ENCODE assay signal across 1 cellular context in the genomic region with DNA sequence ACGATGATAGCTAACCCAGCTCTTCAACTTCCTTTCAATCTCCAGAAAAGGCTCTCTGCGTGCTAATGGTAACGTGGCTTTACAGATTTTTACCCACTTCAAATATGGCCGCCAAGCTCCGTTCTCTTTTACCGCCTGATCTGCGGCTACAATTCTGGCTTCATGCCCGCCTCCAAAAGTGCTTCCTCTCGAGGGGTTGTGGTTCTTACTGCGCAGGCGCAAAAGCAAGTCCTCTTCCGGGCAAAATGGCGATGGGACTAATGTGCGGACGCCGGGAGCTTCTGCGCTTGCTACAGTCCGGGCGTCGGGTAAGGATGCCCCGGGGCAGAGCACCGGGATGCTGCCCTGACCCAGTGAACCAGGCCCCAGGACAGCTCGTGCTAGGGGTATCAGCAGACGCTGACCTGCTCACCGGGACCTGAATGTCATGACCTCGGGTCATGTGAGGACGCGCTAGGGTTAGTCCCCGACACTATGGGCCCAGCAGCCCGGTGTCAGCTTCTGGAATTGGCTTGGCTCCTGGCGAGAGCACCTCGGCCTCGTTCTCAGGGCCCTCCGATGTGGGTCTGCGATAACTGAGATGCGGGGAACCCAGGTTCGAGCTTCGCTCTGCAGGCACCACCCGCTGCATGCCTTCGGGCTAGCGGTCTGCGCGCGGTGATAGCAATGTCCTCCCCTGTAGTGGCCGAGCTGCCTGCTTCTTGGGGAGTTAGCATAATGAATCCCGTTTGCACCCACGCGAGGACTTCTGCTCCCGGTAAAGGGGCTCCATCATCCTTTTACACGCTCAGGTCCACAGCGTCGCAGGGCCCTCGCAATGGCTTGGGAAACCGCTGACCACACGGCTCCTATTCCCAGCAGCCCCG.
A peak's percentile ranks its signal among the peaks of the same experiment; 100 is the strongest.
TF ChIP-seq lines count a peak whose summit lies in the region.

A gene (plus strand): TSS at position 232 of the 866 bp plus-strand sequence. CDS start 14 bp downstream, at position 246.

TF ChIP-seq in K562, 482 proteins besides CTCF, POLR2A, EP300 and RAD21 (continued from another document and continues in another):
- TF ChIP-seq, protein P1, sequence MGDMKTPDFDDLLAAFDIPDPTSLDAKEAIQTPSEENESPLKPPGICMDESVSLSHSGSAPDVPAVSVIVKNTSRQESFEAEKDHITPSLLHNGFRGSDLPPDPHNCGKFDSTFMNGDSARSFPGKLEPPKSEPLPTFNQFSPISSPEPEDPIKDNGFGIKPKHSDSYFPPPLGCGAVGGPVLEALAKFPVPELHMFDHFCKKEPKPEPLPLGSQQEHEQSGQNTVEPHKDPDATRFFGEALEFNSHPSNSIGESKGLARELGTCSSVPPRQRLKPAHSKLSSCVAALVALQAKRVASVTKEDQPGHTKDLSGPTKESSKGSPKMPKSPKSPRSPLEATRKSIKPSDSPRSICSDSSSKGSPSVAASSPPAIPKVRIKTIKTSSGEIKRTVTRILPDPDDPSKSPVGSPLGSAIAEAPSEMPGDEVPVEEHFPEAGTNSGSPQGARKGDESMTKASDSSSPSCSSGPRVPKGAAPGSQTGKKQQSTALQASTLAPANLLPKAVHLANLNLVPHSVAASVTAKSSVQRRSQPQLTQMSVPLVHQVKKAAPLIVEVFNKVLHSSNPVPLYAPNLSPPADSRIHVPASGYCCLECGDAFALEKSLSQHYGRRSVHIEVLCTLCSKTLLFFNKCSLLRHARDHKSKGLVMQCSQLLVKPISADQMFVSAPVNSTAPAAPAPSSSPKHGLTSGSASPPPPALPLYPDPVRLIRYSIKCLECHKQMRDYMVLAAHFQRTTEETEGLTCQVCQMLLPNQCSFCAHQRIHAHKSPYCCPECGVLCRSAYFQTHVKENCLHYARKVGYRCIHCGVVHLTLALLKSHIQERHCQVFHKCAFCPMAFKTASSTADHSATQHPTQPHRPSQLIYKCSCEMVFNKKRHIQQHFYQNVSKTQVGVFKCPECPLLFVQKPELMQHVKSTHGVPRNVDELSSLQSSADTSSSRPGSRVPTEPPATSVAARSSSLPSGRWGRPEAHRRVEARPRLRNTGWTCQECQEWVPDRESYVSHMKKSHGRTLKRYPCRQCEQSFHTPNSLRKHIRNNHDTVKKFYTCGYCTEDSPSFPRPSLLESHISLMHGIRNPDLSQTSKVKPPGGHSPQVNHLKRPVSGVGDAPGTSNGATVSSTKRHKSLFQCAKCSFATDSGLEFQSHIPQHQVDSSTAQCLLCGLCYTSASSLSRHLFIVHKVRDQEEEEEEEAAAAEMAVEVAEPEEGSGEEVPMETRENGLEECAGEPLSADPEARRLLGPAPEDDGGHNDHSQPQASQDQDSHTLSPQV (IDR thresholded peaks at IDR 0.05): peak; percentile 48
- TF ChIP-seq CBX2 (IDR thresholded peaks at IDR 0.05; ENCODE audit: insufficient read depth, low read length, poor library complexity, severe bottlenecking) (no peak), ZBTB17 (CRISPR knock-in tag; IDR thresholded peaks at IDR 0.05) (peak; percentile 31; the same call in 1 of the 2 replicates), LCOR (CRISPR knock-in tag; IDR thresholded peaks at IDR 0.05) (peak; percentile 38; the same call in 1 of the 2 replicates), PRMT5 (CRISPR knock-in tag; IDR thresholded peaks at IDR 0.05) (no peak), ILK (tag; IDR thresholded peaks at IDR 0.05; ENCODE audit: borderline replicate concordance, low read depth) (no peak), FOXM1 (IDR thresholded peaks at IDR 0.05; ENCODE audit: low read depth) (0 out of 2 replicates have a peak, but pooled peaks have one; percentile 16), FOXM1 (CRISPR knock-in tag; IDR thresholded peaks at IDR 0.05; ENCODE audit: low read depth) (no peak), NFIC (IDR thresholded peaks at IDR 0.05) (peak; percentile 96), CHCHD3 (CRISPR knock-in tag; IDR thresholded peaks at IDR 0.05) (no peak), TBP (optimal IDR thresholded peaks at IDR 0.05; ENCODE audit: low read depth, low read length) (peak; percentile 91), C11orf30 (IDR thresholded peaks at IDR 0.05; ENCODE audit: low read depth) (peak; percentile 63), BMI1 (IDR thresholded peaks at IDR 0.05; ENCODE audit: low read length) (no peak), ZC3H4 (CRISPR knock-in tag; IDR thresholded peaks at IDR 0.05; ENCODE audit: borderline replicate concordance) (0 out of 2 replicates have a peak, but pooled peaks have one; percentile 53)
- TF ChIP-seq, protein P2, sequence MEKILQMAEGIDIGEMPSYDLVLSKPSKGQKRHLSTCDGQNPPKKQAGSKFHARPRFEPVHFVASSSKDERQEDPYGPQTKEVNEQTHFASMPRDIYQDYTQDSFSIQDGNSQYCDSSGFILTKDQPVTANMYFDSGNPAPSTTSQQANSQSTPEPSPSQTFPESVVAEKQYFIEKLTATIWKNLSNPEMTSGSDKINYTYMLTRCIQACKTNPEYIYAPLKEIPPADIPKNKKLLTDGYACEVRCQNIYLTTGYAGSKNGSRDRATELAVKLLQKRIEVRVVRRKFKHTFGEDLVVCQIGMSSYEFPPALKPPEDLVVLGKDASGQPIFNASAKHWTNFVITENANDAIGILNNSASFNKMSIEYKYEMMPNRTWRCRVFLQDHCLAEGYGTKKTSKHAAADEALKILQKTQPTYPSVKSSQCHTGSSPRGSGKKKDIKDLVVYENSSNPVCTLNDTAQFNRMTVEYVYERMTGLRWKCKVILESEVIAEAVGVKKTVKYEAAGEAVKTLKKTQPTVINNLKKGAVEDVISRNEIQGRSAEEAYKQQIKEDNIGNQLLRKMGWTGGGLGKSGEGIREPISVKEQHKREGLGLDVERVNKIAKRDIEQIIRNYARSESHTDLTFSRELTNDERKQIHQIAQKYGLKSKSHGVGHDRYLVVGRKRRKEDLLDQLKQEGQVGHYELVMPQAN (IDR thresholded peaks at IDR 0.05; ENCODE audit: borderline replicate concordance): peak; percentile 87
- TF ChIP-seq, protein P3, sequence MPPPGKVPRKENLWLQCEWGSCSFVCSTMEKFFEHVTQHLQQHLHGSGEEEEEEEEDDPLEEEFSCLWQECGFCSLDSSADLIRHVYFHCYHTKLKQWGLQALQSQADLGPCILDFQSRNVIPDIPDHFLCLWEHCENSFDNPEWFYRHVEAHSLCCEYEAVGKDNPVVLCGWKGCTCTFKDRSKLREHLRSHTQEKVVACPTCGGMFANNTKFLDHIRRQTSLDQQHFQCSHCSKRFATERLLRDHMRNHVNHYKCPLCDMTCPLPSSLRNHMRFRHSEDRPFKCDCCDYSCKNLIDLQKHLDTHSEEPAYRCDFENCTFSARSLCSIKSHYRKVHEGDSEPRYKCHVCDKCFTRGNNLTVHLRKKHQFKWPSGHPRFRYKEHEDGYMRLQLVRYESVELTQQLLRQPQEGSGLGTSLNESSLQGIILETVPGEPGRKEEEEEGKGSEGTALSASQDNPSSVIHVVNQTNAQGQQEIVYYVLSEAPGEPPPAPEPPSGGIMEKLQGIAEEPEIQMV (tag; conservative IDR thresholded peaks at IDR 0.05; ENCODE audit: low read depth): 0 out of 2 replicates have a peak, but pooled peaks have one; percentile 14
- TF ChIP-seq, protein P4, sequence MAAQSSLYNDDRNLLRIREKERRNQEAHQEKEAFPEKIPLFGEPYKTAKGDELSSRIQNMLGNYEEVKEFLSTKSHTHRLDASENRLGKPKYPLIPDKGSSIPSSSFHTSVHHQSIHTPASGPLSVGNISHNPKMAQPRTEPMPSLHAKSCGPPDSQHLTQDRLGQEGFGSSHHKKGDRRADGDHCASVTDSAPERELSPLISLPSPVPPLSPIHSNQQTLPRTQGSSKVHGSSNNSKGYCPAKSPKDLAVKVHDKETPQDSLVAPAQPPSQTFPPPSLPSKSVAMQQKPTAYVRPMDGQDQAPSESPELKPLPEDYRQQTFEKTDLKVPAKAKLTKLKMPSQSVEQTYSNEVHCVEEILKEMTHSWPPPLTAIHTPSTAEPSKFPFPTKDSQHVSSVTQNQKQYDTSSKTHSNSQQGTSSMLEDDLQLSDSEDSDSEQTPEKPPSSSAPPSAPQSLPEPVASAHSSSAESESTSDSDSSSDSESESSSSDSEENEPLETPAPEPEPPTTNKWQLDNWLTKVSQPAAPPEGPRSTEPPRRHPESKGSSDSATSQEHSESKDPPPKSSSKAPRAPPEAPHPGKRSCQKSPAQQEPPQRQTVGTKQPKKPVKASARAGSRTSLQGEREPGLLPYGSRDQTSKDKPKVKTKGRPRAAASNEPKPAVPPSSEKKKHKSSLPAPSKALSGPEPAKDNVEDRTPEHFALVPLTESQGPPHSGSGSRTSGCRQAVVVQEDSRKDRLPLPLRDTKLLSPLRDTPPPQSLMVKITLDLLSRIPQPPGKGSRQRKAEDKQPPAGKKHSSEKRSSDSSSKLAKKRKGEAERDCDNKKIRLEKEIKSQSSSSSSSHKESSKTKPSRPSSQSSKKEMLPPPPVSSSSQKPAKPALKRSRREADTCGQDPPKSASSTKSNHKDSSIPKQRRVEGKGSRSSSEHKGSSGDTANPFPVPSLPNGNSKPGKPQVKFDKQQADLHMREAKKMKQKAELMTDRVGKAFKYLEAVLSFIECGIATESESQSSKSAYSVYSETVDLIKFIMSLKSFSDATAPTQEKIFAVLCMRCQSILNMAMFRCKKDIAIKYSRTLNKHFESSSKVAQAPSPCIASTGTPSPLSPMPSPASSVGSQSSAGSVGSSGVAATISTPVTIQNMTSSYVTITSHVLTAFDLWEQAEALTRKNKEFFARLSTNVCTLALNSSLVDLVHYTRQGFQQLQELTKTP (IDR thresholded peaks at IDR 0.05; ENCODE audit: low read depth in 1 of 2, partially characterized antibody in 2 of 2): no peak
- TF ChIP-seq, protein P5, sequence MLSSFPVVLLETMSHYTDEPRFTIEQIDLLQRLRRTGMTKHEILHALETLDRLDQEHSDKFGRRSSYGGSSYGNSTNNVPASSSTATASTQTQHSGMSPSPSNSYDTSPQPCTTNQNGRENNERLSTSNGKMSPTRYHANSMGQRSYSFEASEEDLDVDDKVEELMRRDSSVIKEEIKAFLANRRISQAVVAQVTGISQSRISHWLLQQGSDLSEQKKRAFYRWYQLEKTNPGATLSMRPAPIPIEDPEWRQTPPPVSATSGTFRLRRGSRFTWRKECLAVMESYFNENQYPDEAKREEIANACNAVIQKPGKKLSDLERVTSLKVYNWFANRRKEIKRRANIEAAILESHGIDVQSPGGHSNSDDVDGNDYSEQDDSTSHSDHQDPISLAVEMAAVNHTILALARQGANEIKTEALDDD (IDR thresholded peaks at IDR 0.05): peak; percentile 41; the same call in 1 of the 2 replicates
- TF ChIP-seq, protein P6, sequence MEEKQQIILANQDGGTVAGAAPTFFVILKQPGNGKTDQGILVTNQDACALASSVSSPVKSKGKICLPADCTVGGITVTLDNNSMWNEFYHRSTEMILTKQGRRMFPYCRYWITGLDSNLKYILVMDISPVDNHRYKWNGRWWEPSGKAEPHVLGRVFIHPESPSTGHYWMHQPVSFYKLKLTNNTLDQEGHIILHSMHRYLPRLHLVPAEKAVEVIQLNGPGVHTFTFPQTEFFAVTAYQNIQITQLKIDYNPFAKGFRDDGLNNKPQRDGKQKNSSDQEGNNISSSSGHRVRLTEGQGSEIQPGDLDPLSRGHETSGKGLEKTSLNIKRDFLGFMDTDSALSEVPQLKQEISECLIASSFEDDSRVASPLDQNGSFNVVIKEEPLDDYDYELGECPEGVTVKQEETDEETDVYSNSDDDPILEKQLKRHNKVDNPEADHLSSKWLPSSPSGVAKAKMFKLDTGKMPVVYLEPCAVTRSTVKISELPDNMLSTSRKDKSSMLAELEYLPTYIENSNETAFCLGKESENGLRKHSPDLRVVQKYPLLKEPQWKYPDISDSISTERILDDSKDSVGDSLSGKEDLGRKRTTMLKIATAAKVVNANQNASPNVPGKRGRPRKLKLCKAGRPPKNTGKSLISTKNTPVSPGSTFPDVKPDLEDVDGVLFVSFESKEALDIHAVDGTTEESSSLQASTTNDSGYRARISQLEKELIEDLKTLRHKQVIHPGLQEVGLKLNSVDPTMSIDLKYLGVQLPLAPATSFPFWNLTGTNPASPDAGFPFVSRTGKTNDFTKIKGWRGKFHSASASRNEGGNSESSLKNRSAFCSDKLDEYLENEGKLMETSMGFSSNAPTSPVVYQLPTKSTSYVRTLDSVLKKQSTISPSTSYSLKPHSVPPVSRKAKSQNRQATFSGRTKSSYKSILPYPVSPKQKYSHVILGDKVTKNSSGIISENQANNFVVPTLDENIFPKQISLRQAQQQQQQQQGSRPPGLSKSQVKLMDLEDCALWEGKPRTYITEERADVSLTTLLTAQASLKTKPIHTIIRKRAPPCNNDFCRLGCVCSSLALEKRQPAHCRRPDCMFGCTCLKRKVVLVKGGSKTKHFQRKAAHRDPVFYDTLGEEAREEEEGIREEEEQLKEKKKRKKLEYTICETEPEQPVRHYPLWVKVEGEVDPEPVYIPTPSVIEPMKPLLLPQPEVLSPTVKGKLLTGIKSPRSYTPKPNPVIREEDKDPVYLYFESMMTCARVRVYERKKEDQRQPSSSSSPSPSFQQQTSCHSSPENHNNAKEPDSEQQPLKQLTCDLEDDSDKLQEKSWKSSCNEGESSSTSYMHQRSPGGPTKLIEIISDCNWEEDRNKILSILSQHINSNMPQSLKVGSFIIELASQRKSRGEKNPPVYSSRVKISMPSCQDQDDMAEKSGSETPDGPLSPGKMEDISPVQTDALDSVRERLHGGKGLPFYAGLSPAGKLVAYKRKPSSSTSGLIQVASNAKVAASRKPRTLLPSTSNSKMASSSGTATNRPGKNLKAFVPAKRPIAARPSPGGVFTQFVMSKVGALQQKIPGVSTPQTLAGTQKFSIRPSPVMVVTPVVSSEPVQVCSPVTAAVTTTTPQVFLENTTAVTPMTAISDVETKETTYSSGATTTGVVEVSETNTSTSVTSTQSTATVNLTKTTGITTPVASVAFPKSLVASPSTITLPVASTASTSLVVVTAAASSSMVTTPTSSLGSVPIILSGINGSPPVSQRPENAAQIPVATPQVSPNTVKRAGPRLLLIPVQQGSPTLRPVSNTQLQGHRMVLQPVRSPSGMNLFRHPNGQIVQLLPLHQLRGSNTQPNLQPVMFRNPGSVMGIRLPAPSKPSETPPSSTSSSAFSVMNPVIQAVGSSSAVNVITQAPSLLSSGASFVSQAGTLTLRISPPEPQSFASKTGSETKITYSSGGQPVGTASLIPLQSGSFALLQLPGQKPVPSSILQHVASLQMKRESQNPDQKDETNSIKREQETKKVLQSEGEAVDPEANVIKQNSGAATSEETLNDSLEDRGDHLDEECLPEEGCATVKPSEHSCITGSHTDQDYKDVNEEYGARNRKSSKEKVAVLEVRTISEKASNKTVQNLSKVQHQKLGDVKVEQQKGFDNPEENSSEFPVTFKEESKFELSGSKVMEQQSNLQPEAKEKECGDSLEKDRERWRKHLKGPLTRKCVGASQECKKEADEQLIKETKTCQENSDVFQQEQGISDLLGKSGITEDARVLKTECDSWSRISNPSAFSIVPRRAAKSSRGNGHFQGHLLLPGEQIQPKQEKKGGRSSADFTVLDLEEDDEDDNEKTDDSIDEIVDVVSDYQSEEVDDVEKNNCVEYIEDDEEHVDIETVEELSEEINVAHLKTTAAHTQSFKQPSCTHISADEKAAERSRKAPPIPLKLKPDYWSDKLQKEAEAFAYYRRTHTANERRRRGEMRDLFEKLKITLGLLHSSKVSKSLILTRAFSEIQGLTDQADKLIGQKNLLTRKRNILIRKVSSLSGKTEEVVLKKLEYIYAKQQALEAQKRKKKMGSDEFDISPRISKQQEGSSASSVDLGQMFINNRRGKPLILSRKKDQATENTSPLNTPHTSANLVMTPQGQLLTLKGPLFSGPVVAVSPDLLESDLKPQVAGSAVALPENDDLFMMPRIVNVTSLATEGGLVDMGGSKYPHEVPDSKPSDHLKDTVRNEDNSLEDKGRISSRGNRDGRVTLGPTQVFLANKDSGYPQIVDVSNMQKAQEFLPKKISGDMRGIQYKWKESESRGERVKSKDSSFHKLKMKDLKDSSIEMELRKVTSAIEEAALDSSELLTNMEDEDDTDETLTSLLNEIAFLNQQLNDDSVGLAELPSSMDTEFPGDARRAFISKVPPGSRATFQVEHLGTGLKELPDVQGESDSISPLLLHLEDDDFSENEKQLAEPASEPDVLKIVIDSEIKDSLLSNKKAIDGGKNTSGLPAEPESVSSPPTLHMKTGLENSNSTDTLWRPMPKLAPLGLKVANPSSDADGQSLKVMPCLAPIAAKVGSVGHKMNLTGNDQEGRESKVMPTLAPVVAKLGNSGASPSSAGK (IDR thresholded peaks at IDR 0.05): peak; percentile 95
